ENCODE assay signal across 6 cellular contexts in genomic region chr10:7957591-7957990, GRCh38.
"Had no signal": no experiment of that assay in that cellular context is flagged by ENCODE, and none has a peak within 500 bp of the region (broad histone marks: within the 10 kb centered on the region; RNA-seq: fewer than 3 reads in every experiment).

No MANE protein-coding gene starts in this region.

- DNase-seq: GDM1, GF-D8 had no signal

- FAIRE-seq: G401.6, GM12878, GM12891, GM18507 had no signal

- H3K4me3 ChIP-seq: GM12878 had no signal
